23 cellular contexts compared by ENCODE assay signal in genomic region chr18:25282922-25283703, GRCh38.
DNase-seq lines count a peak whose midpoint lies in the region; ATAC-seq and TF ChIP-seq lines count a peak whose summit lies in the region.
"Had no signal": no experiment of that assay in that cellular context is flagged by ENCODE, and none has a peak within 500 bp of the region (broad histone marks: within the 10 kb centered on the region; RNA-seq: fewer than 3 reads in every experiment).

No MANE protein-coding gene starts in this region.

- H3K4me1 ChIP-seq in HEK293 (ENCODE audit: control insufficient read depth, insufficient read depth, low read length) (peaks cover 32% of the 10 kb centered on the region), mesodermal cell (ENCODE audit: control insufficient read depth, insufficient read depth, low read length, poor library complexity, severe bottlenecking) (peaks cover 35% of the 10 kb centered on the region)

- H3K4me1 Mint-ChIP-seq in naive thymus-derived CD8-positive, alpha-beta T cell: peaks cover 0 to 4% (median 0%) of the 10 kb centered on the region in 4 donors
- H3K4me1 Mint-ChIP-seq: activated naive CD8-positive, alpha-beta T cell treated with anti-CD3 and anti-CD28 coated beads for 36 hours; stimulated activated effector memory CD8-positive, alpha-beta T cell treated with anti-CD3 and anti-CD28 coated beads, Interleukin-12 subunit alpha, Interleukin-12 subunit beta, amount 100 ng/mL, for 72 hours had no signal

- H3K9me3 ChIP-seq in HEK293 (ENCODE audit: control insufficient read depth, insufficient read depth, low read depth, low read length): no peaks in the 10 kb centered on the region
- no peaks in the 10 kb centered on the region for H3K9me3 ChIP-seq in mesodermal cell (ENCODE audit: control insufficient read depth, low read length)
- H3K9me3 ChIP-seq: psoas muscle, thoracic aorta had no signal

- no peak overlapping the region for H3K4me3 Mint-ChIP-seq in naive thymus-derived CD8-positive, alpha-beta T cell
- H3K4me3 Mint-ChIP-seq: activated B cell treated with CpG ODN at 0.5 μM for 24 hours; activated naive CD8-positive, alpha-beta T cell treated with anti-CD3 and anti-CD28 coated beads for 36 hours; B cell; stimulated activated effector memory CD8-positive, alpha-beta T cell treated with anti-CD3 and anti-CD28 coated beads, Interleukin-12 subunit alpha, Interleukin-12 subunit beta, amount 100 ng/mL, for 72 hours had no signal

- no peaks in the 10 kb centered on the region for H3K9me3 Mint-ChIP-seq in activated naive CD4-positive, alpha-beta T cell treated with anti-CD3 and anti-CD28 coated beads, Interleukin-2, amount 50 U/mL, for 72 hours
- no peaks in the 10 kb centered on the region for H3K9me3 Mint-ChIP-seq in naive thymus-derived CD8-positive, alpha-beta T cell
- H3K9me3 Mint-ChIP-seq: activated B cell treated with CpG ODN at 0.5 μM for 24 hours; activated naive CD8-positive, alpha-beta T cell treated with anti-CD3 and anti-CD28 coated beads for 36 hours; activated T-helper 2 cell treated with anti-CD3 and anti-CD28 coated beads, Interferon-gamma antibody, Interleukin-2, Interleukin-4, amounts not matched to agents 10 μg/mL and 5 μg/mL and 100 μg/mL, durations not matched to agents 14 hours and 24 hours and 36 hours had no signal

- H3K4me3 ChIP-seq in HEK293 (ENCODE audit: low read depth, low read length) (no peak overlapping the region), mesodermal cell (ENCODE audit: extremely low read depth, insufficient read depth, low read length, poor library complexity, severe bottlenecking) (no peak overlapping the region)
- H3K4me3 ChIP-seq: skin epidermis, thoracic aorta had no signal

- TF ChIP-seq CTCF in HEK293 (tag by site-specific recombination; IDR thresholded peaks at IDR 0.05): no peak
- no peak for TF ChIP-seq CTCF in GM20000 (IDR thresholded peaks at IDR 0.05; ENCODE audit: extremely low read depth, missing control alignments)

- WGBS in mesodermal cell (ENCODE audit: insufficient coverage in 2 of 2), 2 experiments: 77 to 100% methylated on average over 2 to 3 of the region's 4 CpGs

- CTCF ChIA-PET in HEK293 (lab: Yijun Ruan, JAX): no interaction called here

- no peaks in the 10 kb centered on the region for H3K36me3 ChIP-seq in HEK293 (ENCODE audit: control insufficient read depth in 2 of 2, insufficient read depth in 1 of 2, low read length in 2 of 2)
- H3K36me3 ChIP-seq in mesodermal cell (ENCODE audit: control insufficient read depth, insufficient read depth, low read length): no peaks in the 10 kb centered on the region
- H3K36me3 ChIP-seq: thoracic aorta had no signal

- peaks cover 0 to 10% (median 7%) of the 10 kb centered on the region in 5 donors for H3K27me3 Mint-ChIP-seq in naive thymus-derived CD8-positive, alpha-beta T cell

- DNase-seq in KBM-7 (peak; percentile 52), dermis blood vessel endothelial cell (peak; percentile 43), GM20000 (ENCODE audit: low spot score) (no peak)
- DNase-seq in activated naive CD4-positive, alpha-beta T cell treated with anti-CD3 and anti-CD28 coated beads, Interleukin-2, amount 50 U/mL, for 72 hours (ENCODE audit: low spot score in 2 of 2): no peak
- no peak for DNase-seq in naive thymus-derived CD8-positive, alpha-beta T cell
- DNase-seq: activated B cell treated with CpG ODN at 0.5 μM for 24 hours; activated CD4-positive, alpha-beta T cell treated with anti-CD3 and anti-CD28 coated beads, Interleukin-2, amount 50 U/mL, for 48 hours; activated CD8-positive, alpha-beta memory T cell treated with anti-CD3 and anti-CD28 coated beads, Interleukin-2, amount 50 U/mL, for 48 hours; activated naive CD8-positive, alpha-beta T cell treated with anti-CD3 and anti-CD28 coated beads for 36 hours; GM23248; NCI-H526; stimulated activated CD4-positive, alpha-beta T cell treated with anti-CD3 and anti-CD28 coated beads, Interleukin-1b, Interleukin-23, amount 100 ng/mL, for 48 hours; T-helper 9 cell had no signal

- ATAC-seq in activated naive CD4-positive, alpha-beta T cell treated with anti-CD3 and anti-CD28 coated beads, Interleukin-2, amount 50 U/mL, for 72 hours: no peak
- no peak for ATAC-seq in naive thymus-derived CD8-positive, alpha-beta T cell
- ATAC-seq: psoas muscle; SK-N-SH treated with all-trans-retinoic acid at 6 μM for 48 hours; stimulated activated effector memory CD8-positive, alpha-beta T cell treated with anti-CD3 and anti-CD28 coated beads, Interleukin-12 subunit alpha, Interleukin-12 subunit beta, amount 100 ng/mL, for 72 hours had no signal

- POLR2A ChIA-PET in HEK293 (lab: Yijun Ruan, JAX): no interaction called here
- POLR2A ChIA-PET in naive thymus-derived CD8-positive, alpha-beta T cell (lab: Charles Lee): no interaction called here

- no peak overlapping the region for H3K27ac ChIP-seq in HEK293 (ENCODE audit: extremely low read depth, low read depth, low read length)
- H3K27ac ChIP-seq in mesodermal cell (ENCODE audit: low read depth, low read length, severe bottlenecking): peak overlapping the region; percentile 24
- H3K27ac ChIP-seq: GM23248, psoas muscle, RWPE1, thoracic aorta had no signal

- H3K27ac Mint-ChIP-seq in activated naive CD4-positive, alpha-beta T cell treated with anti-CD3 and anti-CD28 coated beads, Interleukin-2, amount 50 U/mL, for 72 hours: no peak overlapping the region
- no peak overlapping the region for H3K27ac Mint-ChIP-seq in naive thymus-derived CD8-positive, alpha-beta T cell
- H3K27ac Mint-ChIP-seq: activated B cell treated with CpG ODN at 0.5 μM for 24 hours; activated naive CD8-positive, alpha-beta T cell treated with anti-CD3 and anti-CD28 coated beads for 36 hours; activated T-helper 2 cell treated with anti-CD3 and anti-CD28 coated beads, Interferon-gamma antibody, Interleukin-2, Interleukin-4, amounts not matched to agents 10 μg/mL and 5 μg/mL and 100 μg/mL, durations not matched to agents 14 hours and 24 hours and 36 hours; B cell; stimulated activated effector memory CD8-positive, alpha-beta T cell treated with anti-CD3 and anti-CD28 coated beads, Interleukin-12 subunit alpha, Interleukin-12 subunit beta, amount 100 ng/mL, for 72 hours had no signal

- in situ Hi-C loops in KBM-7 (cut with MboI; ENCODE audit: low pct_unique_long_range_greater_than_20kb, low sequenced_read_pairs): no loop called here

- H3K36me3 Mint-ChIP-seq in activated naive CD4-positive, alpha-beta T cell treated with anti-CD3 and anti-CD28 coated beads, Interleukin-2, amount 50 U/mL, for 72 hours: no peaks in the 10 kb centered on the region
- H3K36me3 Mint-ChIP-seq in naive thymus-derived CD8-positive, alpha-beta T cell: no peaks in the 10 kb centered on the region
- H3K36me3 Mint-ChIP-seq: activated naive CD8-positive, alpha-beta T cell treated with anti-CD3 and anti-CD28 coated beads for 36 hours; stimulated activated effector memory CD8-positive, alpha-beta T cell treated with anti-CD3 and anti-CD28 coated beads, Interleukin-12 subunit alpha, Interleukin-12 subunit beta, amount 100 ng/mL, for 72 hours had no signal

TF ChIP-seq in HEK293, 187 proteins besides CTCF, POLR2A, EP300 and RAD21:
- TF ChIP-seq ZBTB10 (tag by site-specific recombination; IDR thresholded peaks at IDR 0.05): no peak
- TF ChIP-seq ZNF133 (tag by site-specific recombination; IDR thresholded peaks at IDR 0.05): peak; percentile 93
- TF ChIP-seq TRIM28 (IDR thresholded peaks at IDR 0.05; ENCODE audit: borderline replicate concordance, low read length): 0 out of 2 replicates have a peak, but pooled peaks have one; percentile 13

Comparison
In these comparisons a context has a peak if more than half of its experiments do, and no peak if none do; other contexts are left out.
1. DNase-seq: peak in KBM-7 (single experiment) and dermis blood vessel endothelial cell (single experiment); none in activated naive CD4-positive, alpha-beta T cell treated with anti-CD3 and anti-CD28 coated beads, Interleukin-2, amount 50 U/mL, for 72 hours (0 of 2), naive thymus-derived CD8-positive, alpha-beta T cell (0 of 10) and GM20000 (single experiment).